ENCODE assay signal across 9 cellular contexts in the genomic region with DNA sequence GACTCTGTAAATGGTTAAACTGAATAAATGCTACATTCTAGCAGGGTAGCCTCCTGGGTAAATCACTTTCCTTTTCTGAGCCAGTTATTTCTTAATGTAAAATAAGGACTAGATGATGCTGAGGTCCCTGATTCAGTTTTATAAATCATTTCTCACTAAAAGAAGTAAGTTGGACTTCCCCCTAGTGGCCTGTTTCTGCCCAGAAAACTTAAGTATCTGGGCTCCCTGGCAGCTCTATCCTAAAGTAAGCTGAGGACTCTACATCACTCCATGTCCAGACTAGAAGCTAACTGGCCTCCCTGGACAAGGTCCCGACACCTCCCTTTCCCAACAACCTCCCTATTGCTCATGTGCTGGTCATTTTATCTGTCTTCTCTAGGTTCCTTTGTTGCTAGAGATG. TPM values are rescaled to one million over a fixed set of nuclear protein-coding genes. Genes with fewer than 3 reads are reported as not detected.
DNase-seq lines count a peak whose midpoint lies in the region; ATAC-seq, FAIRE-seq and TF ChIP-seq lines count a peak whose summit lies in the region.
"Had no signal": no experiment of that assay in that cellular context is flagged by ENCODE, and none has a peak within 500 bp of the region (broad histone marks: within the 10 kb centered on the region; RNA-seq: fewer than 3 reads in every experiment).

No MANE protein-coding gene starts in this region.

- no peak for DNase-seq in activated naive CD4-positive, alpha-beta T cell treated with Interleukin-2 at 50 U/mL for 16 hours
- DNase-seq in RCC 7860 (ENCODE audit: low spot score), result peak; percentile 23
- no peak for DNase-seq in epithelial cell of proximal tubule (ENCODE audit: low read depth)
- DNase-seq in thoracic aorta (ENCODE audit: low spot score), result no peak
- DNase-seq in GM19240 (ENCODE audit: insufficient read length, low spot score), result no peak
- DNase-seq in NK-92 (lab: John Stamatoyannopoulos, UW; ENCODE audit: unreplicated experiment), result no peak

- peaks cover 14 to 18% of the 10 kb centered on the region in 2 donors for H3K4me1 ChIP-seq in thoracic aorta (ENCODE audit: control insufficient read depth in 1 of 2, low read depth in 2 of 2)

- H3K4me3 ChIP-seq in epithelial cell of proximal tubule (ENCODE audit: low read depth, low read length) (no peak overlapping the region), thoracic aorta (no peak overlapping the region)

- no peaks in the 10 kb centered on the region for H3K9me3 ChIP-seq in thoracic aorta

- H3K4me3 Mint-ChIP-seq in activated naive CD4-positive, alpha-beta T cell treated with anti-CD3 and anti-CD28 coated beads, Interleukin-2, amount 50 U/mL, for 24 hours, result peak overlapping the region; percentile 57

- H3K36me3 Mint-ChIP-seq in activated naive CD4-positive, alpha-beta T cell treated with anti-CD3 and anti-CD28 coated beads, Interleukin-2, amount 50 U/mL, for 24 hours, result peaks cover 14% of the 10 kb centered on the region

- no peak for FAIRE-seq in RCC 7860 (lab: Jason Lieb, UNC)
- FAIRE-seq: GM18507 had no signal

- H3K27ac ChIP-seq in thoracic aorta, result no peak overlapping the region

- peaks cover 37% of the 10 kb centered on the region for H3K4me1 Mint-ChIP-seq in activated naive CD4-positive, alpha-beta T cell treated with anti-CD3 and anti-CD28 coated beads, Interleukin-2, amount 50 U/mL, for 24 hours

- ATAC-seq in thoracic aorta (ENCODE audit: insufficient number of reproducible peaks, low FRiP score, low read depth), result no peak
- ATAC-seq in GM18511 (IDR thresholded peaks at IDR 0.05; ENCODE audit: unreplicated experiment), result no peak

- no peaks in the 10 kb centered on the region for H3K27me3 ChIP-seq in thoracic aorta (replicated peaks; ENCODE audit: insufficient read depth)

- H3K27ac Mint-ChIP-seq in activated naive CD4-positive, alpha-beta T cell treated with anti-CD3 and anti-CD28 coated beads, Interleukin-2, amount 50 U/mL, for 24 hours, result peak overlapping the region; percentile 73

- H3K9me3 Mint-ChIP-seq in activated naive CD4-positive, alpha-beta T cell treated with anti-CD3 and anti-CD28 coated beads, Interleukin-2, amount 50 U/mL, for 24 hours, result no peaks in the 10 kb centered on the region

- H3K27me3 Mint-ChIP-seq in activated naive CD4-positive, alpha-beta T cell treated with anti-CD3 and anti-CD28 coated beads, Interleukin-2, amount 50 U/mL, for 24 hours, result no peaks in the 10 kb centered on the region

- TF ChIP-seq CTCF in epithelial cell of proximal tubule (conservative IDR thresholded peaks at IDR 0.05; ENCODE audit: low read depth, low read length) (peak; percentile 61), thoracic aorta (IDR thresholded peaks at IDR 0.05) (peak; percentile 22)

- H3K36me3 ChIP-seq in thoracic aorta, result peaks cover 59% of the 10 kb centered on the region

RNA-seq across cellular contexts. Expression of a gene that starts 3.0 kb away (rescaled TPM):
- total RNA-seq in epithelial cell of proximal tubule (10.9 and 14.6 TPM in 2 replicates), thoracic aorta (10 to 100 TPM in 1 of 2 donors, 1 to 10 TPM in 1; 8.8 to 15.0 TPM)

RNA-seq across cellular contexts. Expression of a gene that starts 13.1 kb away (rescaled TPM):
- total RNA-seq in epithelial cell of proximal tubule (6.7 and 10.2 TPM in 2 replicates), thoracic aorta (10 to 100 TPM; 10.3 to 11.8 TPM)

RNA-seq across cellular contexts. Expression of a gene that starts 24.2 kb away (rescaled TPM):
- total RNA-seq in epithelial cell of proximal tubule (213 and 239 TPM in 2 replicates), thoracic aorta (1 to 10 TPM; 1.9 to 3.8 TPM)

RNA-seq across cellular contexts. Expression of a gene that starts 26.6 kb away (rescaled TPM):
- total RNA-seq in epithelial cell of proximal tubule (not detected in 2 replicates), thoracic aorta (not detected)

RNA-seq across cellular contexts. Expression of a gene that starts 34.4 kb away (rescaled TPM):
- 139 and 142 TPM in 2 replicates for total RNA-seq in epithelial cell of proximal tubule
- total RNA-seq in thoracic aorta, result 10 to 100 TPM; 36.8 to 56.4 TPM

Comparison
In these comparisons a context has a peak if more than half of its experiments do, and no peak if none do; other contexts are left out.
1. RNA of a gene that starts 24.2 kb away (total RNA-seq): 213 to 239 TPM in epithelial cell of proximal tubule; 1.9 to 3.8 TPM in thoracic aorta; every median in the first group is over 10 times any median in the second.